8 cellular contexts compared by ENCODE assay signal in the genomic region with DNA sequence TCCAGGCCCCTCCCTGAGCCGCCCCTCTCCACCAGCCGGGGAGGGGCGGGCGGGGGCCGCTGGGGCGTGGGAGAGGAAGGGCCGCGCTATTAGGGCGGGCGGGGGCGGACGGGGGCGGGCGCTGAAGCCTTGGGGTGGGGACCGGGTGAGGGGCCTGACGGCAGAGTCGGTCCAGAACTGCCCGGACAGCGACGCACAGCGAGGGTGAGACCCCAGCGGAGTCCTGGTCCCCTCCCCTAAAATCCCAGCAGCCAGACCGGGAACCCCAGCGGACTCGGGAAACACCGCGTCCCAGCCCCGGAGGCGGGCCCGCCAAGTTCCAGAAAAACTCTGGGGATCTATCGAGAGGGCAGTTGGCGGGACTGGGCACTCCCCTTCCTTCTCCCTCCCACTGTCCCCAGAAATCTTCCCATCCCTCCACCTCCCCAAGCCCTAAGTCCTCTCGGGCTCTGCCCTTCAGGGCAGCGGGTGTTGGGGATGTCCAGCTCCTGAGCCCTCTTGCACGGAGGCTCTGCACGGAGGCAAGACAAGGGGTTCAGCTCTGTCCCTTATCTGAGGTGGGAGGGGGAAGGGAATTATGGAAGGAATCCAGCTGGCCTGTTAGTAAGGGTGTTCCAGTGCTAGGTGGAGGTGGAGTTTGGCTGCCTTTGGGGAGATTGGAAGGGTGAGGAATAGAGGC. TPM values are rescaled to one million over a fixed set of nuclear protein-coding genes. Genes with fewer than 3 reads are reported as not detected.
A peak's percentile ranks its signal among the peaks of the same experiment; 100 is the strongest.
DNase-seq lines count a peak whose midpoint lies in the region; ATAC-seq and TF ChIP-seq lines count a peak whose summit lies in the region.

A gene with protein sequence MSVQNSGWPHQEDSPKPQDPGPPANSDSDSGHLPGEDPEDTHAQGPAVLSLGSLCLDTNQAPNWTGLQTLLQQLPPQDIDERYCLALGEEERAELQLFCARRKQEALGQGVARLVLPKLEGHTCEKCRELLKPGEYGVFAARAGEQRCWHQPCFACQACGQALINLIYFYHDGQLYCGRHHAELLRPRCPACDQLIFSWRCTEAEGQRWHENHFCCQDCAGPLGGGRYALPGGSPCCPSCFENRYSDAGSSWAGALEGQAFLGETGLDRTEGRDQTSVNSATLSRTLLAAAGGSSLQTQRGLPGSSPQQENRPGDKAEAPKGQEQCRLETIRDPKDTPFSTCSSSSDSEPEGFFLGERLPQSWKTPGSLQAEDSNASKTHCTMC (plus strand): TSS at position 160 of the 679 bp plus-strand sequence. CDS start 2,692 bp downstream, outside the sequence.

- H3K4me1 Mint-ChIP-seq in HFFc6 (ENCODE audit: low read depth) = peaks cover 17% of the 10 kb centered on the region
- H3K4me1 Mint-ChIP-seq in activated CD4-positive, alpha-beta memory T cell treated with anti-CD3 and anti-CD28 coated beads for 36 hours (ENCODE audit: low read depth) = peaks cover 14% of the 10 kb centered on the region

- peaks cover 6% of the 10 kb centered on the region for H3K36me3 ChIP-seq in BLaER1

- H3K4me3 ChIP-seq in BLaER1 = peak within 1 kb of the TSS; percentile 77

- TF ChIP-seq CTCF in HFFc6 (IDR thresholded peaks at IDR 0.05) (no peak), omental fat pad (IDR thresholded peaks at IDR 0.05) (no peak)

- intact Hi-C loops in activated CD4-positive, alpha-beta memory T cell treated with anti-CD3 and anti-CD28 coated beads for 36 hours (cut with micrococcal nuclease) = loop anchor here (1.0 to 5.0 kb wide), 4 partner anchors 264 to 437 kb away; a partner anchor contains a TSS

- H3K4me1 ChIP-seq in BLaER1 = peaks cover 47% of the 10 kb centered on the region

- H3K27ac ChIP-seq in BLaER1 = peak within 1 kb of the TSS; percentile 68

- peak within 1 kb of the TSS; percentile 88 for H3K4me3 Mint-ChIP-seq in HFFc6
- peak within 1 kb of the TSS; percentile 84 for H3K4me3 Mint-ChIP-seq in activated CD4-positive, alpha-beta memory T cell treated with anti-CD3 and anti-CD28 coated beads for 36 hours

- CTCF ChIA-PET in activated CD4-positive, alpha-beta memory T cell treated with anti-CD3 and anti-CD28 coated beads for 36 hours (lab: Charles Lee) = interaction anchor here (0.7 to 2.9 kb wide), 6 partner anchors 46 to 323 kb away, joined by 3 to 9 read pairs (median 3); a partner anchor contains a TSS

- H4K20me1 ChIP-seq in BLaER1 = no peaks in the 10 kb centered on the region

- DNase-seq in HFFc6 (no peak), germinal center (ENCODE audit: low spot score) (peak; percentile 43), omental fat pad (ENCODE audit: low spot score) (no peak)
- DNase-seq in activated CD4-positive, alpha-beta memory T cell treated with anti-CD3 and anti-CD28 coated beads for 36 hours = no peak

- no peaks in the 10 kb centered on the region for H3K36me3 Mint-ChIP-seq in HFFc6 (ENCODE audit: low read depth)
- H3K36me3 Mint-ChIP-seq in activated CD4-positive, alpha-beta memory T cell treated with anti-CD3 and anti-CD28 coated beads for 36 hours = no peaks in the 10 kb centered on the region

- peak within 1 kb of the TSS; percentile 81 for H3K9ac ChIP-seq in BLaER1

- H3K9me3 Mint-ChIP-seq in HFFc6 = no peaks in the 10 kb centered on the region
- no peaks in the 10 kb centered on the region for H3K9me3 Mint-ChIP-seq in activated CD4-positive, alpha-beta memory T cell treated with anti-CD3 and anti-CD28 coated beads for 36 hours

- peak within 1 kb of the TSS; percentile 98 for H3K4me2 ChIP-seq in BLaER1

- no peak within 1 kb of the TSS for H3K27ac Mint-ChIP-seq in HFFc6
- H3K27ac Mint-ChIP-seq in activated CD4-positive, alpha-beta memory T cell treated with anti-CD3 and anti-CD28 coated beads for 36 hours = peak within 1 kb of the TSS; percentile 26

- peaks cover 10% of the 10 kb centered on the region; the same call in 1 of the 2 replicates for H3K27me3 ChIP-seq in BLaER1

- peaks cover 6% of the 10 kb centered on the region for H3K27me3 Mint-ChIP-seq in HFFc6 (ENCODE audit: insufficient read depth)
- peaks cover 6% of the 10 kb centered on the region for H3K27me3 Mint-ChIP-seq in activated CD4-positive, alpha-beta memory T cell treated with anti-CD3 and anti-CD28 coated beads for 36 hours

- POLR2A ChIA-PET in activated CD4-positive, alpha-beta memory T cell treated with anti-CD3 and anti-CD28 coated beads for 36 hours (lab: Charles Lee) = no interaction called here

- ATAC-seq in omental fat pad (ENCODE audit: low FRiP score) = peak; percentile 43
- ATAC-seq in GM18861 (IDR thresholded peaks at IDR 0.05; ENCODE audit: unreplicated experiment) = no peak
- ATAC-seq in HG03460 (IDR thresholded peaks at IDR 0.05; ENCODE audit: unreplicated experiment) = no peak
- ATAC-seq in HG03280 (IDR thresholded peaks at IDR 0.05; ENCODE audit: unreplicated experiment) = no peak

- no peaks in the 10 kb centered on the region for H3K9me3 ChIP-seq in BLaER1

RNA-seq across cellular contexts. Expression of the gene that starts here (rescaled TPM):
- under 1 TPM in 3 of 6 experiments, not detected in 3; 0.30 to 0.68 (median 0.31) TPM for total RNA-seq in HFFc6 (2021; fragmentation: NEBNext Ultra II Directional; extraction: Animal tissue kit (Norgen Biotek cat#: 25700))
- total RNA-seq in activated CD4-positive, alpha-beta memory T cell treated with anti-CD3 and anti-CD28 coated beads for 36 hours = under 1 TPM in 1 of 2 experiments, not detected in 1; 0.71 TPM
- total RNA-seq in omental fat pad = 10 to 100 TPM in 1 of 4 donors, 1 to 10 TPM in 3; 1.6 to 11.7 (median 8.6) TPM
